9 cellular contexts compared by ENCODE assay signal in the genomic region with DNA sequence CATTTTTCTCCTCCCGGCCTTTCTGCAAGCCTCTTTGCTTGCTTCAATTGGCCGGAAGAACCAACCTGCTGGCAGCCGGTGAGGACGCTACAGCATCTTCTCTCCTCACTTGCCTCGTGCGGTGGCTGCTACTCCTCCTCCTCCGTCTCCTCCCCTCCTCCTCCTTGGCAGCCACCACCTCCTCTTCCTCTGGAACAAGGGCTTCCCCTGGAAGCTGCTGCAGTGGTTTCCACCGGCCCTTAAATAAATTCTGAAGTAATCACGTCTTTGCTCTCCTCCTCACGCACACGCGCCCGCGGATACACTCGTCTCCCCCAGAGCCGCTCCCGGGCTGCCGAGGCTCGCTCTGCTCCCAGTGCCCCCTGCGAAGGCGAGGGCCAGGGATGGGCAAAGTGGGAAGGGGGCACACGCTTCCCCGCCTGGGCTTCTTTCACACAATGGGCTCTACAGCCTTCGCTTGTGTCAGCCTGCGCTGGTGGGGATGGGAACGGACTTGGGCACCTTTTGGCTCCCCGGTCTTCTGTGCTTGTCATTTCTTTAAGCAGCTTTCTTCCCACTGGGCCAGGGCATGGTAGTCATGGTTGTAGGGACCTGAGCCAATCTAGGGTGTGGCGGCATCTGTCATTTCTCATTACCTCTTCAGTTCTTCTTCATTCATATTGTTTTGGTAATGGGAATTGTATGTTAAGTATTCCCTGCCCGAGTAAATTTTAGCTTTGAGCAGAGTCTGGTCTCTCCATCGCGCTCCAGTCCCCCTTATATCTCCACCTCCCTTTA. TPM values are rescaled to one million over a fixed set of nuclear protein-coding genes. Genes with fewer than 3 reads are reported as not detected.
DNase-seq lines count a peak whose midpoint lies in the region; ATAC-seq, FAIRE-seq and TF ChIP-seq lines count a peak whose summit lies in the region.
"Had no signal": no experiment of that assay in that cellular context is flagged by ENCODE, and none has a peak within 500 bp of the region (broad histone marks: within the 10 kb centered on the region; RNA-seq: fewer than 3 reads in every experiment).

PPFIA2 (minus strand) TSS at position 136 of the 777 bp plus-strand sequence.

- TF ChIP-seq EP300 in neural cell (conservative IDR thresholded peaks at IDR 0.05; ENCODE audit: poor library complexity, severe bottlenecking), result peak; percentile 37

- POLR2A ChIA-PET in CD8-positive, alpha-beta T cell (lab: Charles Lee), result no interaction called here

- H3K4me3 Mint-ChIP-seq in CD8-positive, alpha-beta T cell, result peak within 1 kb of the TSS; percentile 71

- H3K27ac ChIP-seq in CD8-positive, alpha-beta T cell (ENCODE audit: low read depth, low read length), result no peak within 1 kb of the TSS
- H3K27ac ChIP-seq in neural cell (ENCODE audit: low read length), result peak within 1 kb of the TSS; percentile 94

- intact Hi-C loops in CD8-positive, alpha-beta T cell (cut with DNase I, micrococcal nuclease), result no loop called here

- no peak for TF ChIP-seq CTCF in CD8-positive, alpha-beta T cell (IDR thresholded peaks at IDR 0.05)
- no peak for TF ChIP-seq CTCF in neural cell (IDR thresholded peaks at IDR 0.05; ENCODE audit: poor library complexity, severe bottlenecking)

- H3K27me3 Mint-ChIP-seq in CD8-positive, alpha-beta T cell (ENCODE audit: low read depth), result peaks cover 38% of the 10 kb centered on the region

- peak within 1 kb of the TSS; percentile 93 for H3K9ac ChIP-seq in neural cell (ENCODE audit: low read length)

- H3K27ac Mint-ChIP-seq in CD8-positive, alpha-beta T cell, result no peak within 1 kb of the TSS

- H3K4me2 ChIP-seq in neural cell (ENCODE audit: low read length), result peak within 1 kb of the TSS; percentile 68

- CTCF ChIA-PET in CD8-positive, alpha-beta T cell (lab: Charles Lee), result interaction anchor here (1.0 kb wide), 1 partner anchor 22 kb away, joined by 4 read pairs; no protein-coding TSS in a partner anchor

- H3K36me3 ChIP-seq in CD8-positive, alpha-beta T cell (ENCODE audit: insufficient read depth, low read length), result no peaks in the 10 kb centered on the region
- H3K36me3 ChIP-seq in neural cell (ENCODE audit: insufficient read depth, low read length), result no peaks in the 10 kb centered on the region

- peak within 1 kb of the TSS; percentile 41 for H3K4me3 ChIP-seq in CD8-positive, alpha-beta T cell (ENCODE audit: low read depth, low read length)
- H3K4me3 ChIP-seq in neural cell (ENCODE audit: low read length), result peak within 1 kb of the TSS; percentile 76

- ATAC-seq in CD8-positive, alpha-beta T cell, result peak; percentile 59
- no peak for ATAC-seq in HG03097 (IDR thresholded peaks at IDR 0.05; ENCODE audit: low FRiP score, unreplicated experiment)

- no peaks in the 10 kb centered on the region for H3K9me2 ChIP-seq in neural cell (ENCODE audit: insufficient read depth, low read length)

- peak in 2 of 7 experiments; percentile 6 to 26 for DNase-seq in CD8-positive, alpha-beta T cell
- DNase-seq in NCI-H1105 (lab: John Stamatoyannopoulos, UW) (peak; percentile 61), frontal cortex (ENCODE audit: low spot score in 2 of 2) (peak; percentile 8 to 27), NCI-H187 treated with DMSO at 0.1 percent for 48 hours (lab: John Stamatoyannopoulos, UW) (no peak), HT-29 (ENCODE audit: low spot score) (no peak)
- peak; percentile 35 to 38 for DNase-seq in activated T-cell treated with anti-CD3 and anti-CD28 coated beads, Interleukin-2, amount 50 U/mL, for 48 hours

- H3K27me3 ChIP-seq in CD8-positive, alpha-beta T cell (ENCODE audit: insufficient read depth, low read length), result peaks cover 11% of the 10 kb centered on the region
- H3K27me3 ChIP-seq in neural cell (ENCODE audit: insufficient read depth, low read depth, low read length), result peaks cover 3% of the 10 kb centered on the region

- H3K4me1 ChIP-seq in CD8-positive, alpha-beta T cell (ENCODE audit: insufficient read depth, low read length), result peaks cover 12% of the 10 kb centered on the region

- no peaks in the 10 kb centered on the region for H3K9me3 ChIP-seq in CD8-positive, alpha-beta T cell (ENCODE audit: low read length)
- H3K9me3 ChIP-seq in neural cell (ENCODE audit: low read length), result no peaks in the 10 kb centered on the region

- no peaks in the 10 kb centered on the region for H3K36me3 Mint-ChIP-seq in CD8-positive, alpha-beta T cell

- no peaks in the 10 kb centered on the region for H3K9me3 Mint-ChIP-seq in CD8-positive, alpha-beta T cell

- H3K79me2 ChIP-seq in neural cell (replicated peaks; ENCODE audit: insufficient read depth, low read length), result peaks cover 33% of the 10 kb centered on the region

- H2AFZ ChIP-seq in neural cell (ENCODE audit: low read depth, low read length), result peak within 1 kb of the TSS; percentile 76

- peaks cover 13% of the 10 kb centered on the region for H3K4me1 Mint-ChIP-seq in CD8-positive, alpha-beta T cell (ENCODE audit: low read depth)

- H3F3A ChIP-seq in neural cell (ENCODE audit: insufficient read depth, low read length, poor library complexity, severe bottlenecking), result peaks cover 3% of the 10 kb centered on the region

- peak; percentile 48 for TF ChIP-seq RAD21 in neural cell (conservative IDR thresholded peaks at IDR 0.05)

- no peaks in the 10 kb centered on the region for H4K20me1 ChIP-seq in neural cell (ENCODE audit: insufficient read depth)

- FAIRE-seq in frontal cortex (lab: Jason Lieb, UNC), result no peak
- FAIRE-seq: islet of Langerhans had no signal

TF ChIP-seq in neural cell, 6 proteins besides CTCF, POLR2A, EP300 and RAD21:
- TF ChIP-seq SMC3 (conservative IDR thresholded peaks at IDR 0.05; ENCODE audit: poor library complexity) (peak; percentile 52), MXI1 (conservative IDR thresholded peaks at IDR 0.05; ENCODE audit: poor library complexity, severe bottlenecking) (peak; percentile 56), REST (IDR thresholded peaks at IDR 0.05; ENCODE audit: borderline replicate concordance) (peak; percentile 89), TAF1 (IDR thresholded peaks at IDR 0.05; ENCODE audit: low read depth) (peak; percentile 82), POLR2AphosphoS5 (IDR thresholded peaks at IDR 0.05) (peak; percentile 84), EZH2 (IDR thresholded peaks at IDR 0.05; ENCODE audit: borderline replicate concordance, insufficient read depth, low read length, poor library complexity, severe bottlenecking) (no peak)

RNA-seq across cellular contexts. Expression of gene PPFIA2, which starts in this region (rescaled TPM):
- total RNA-seq in CD8-positive, alpha-beta T cell, result not detected
- total RNA-seq in frontal cortex, result 152 TPM
- 56.6 and 65.3 TPM in 2 replicates for polyA plus RNA-seq in neural cell
- 230 and 284 TPM in 2 replicates for polyA minus RNA-seq in neural cell
- not detected in 2 replicates for total RNA-seq in HT-29 (2014; rRNA removed; shearing (Covaris generic))

Comparison
In these comparisons a context has a peak if more than half of its experiments do, and no peak if none do; other contexts are left out.
1. RNA of gene PPFIA2 (total RNA-seq): 152 TPM in frontal cortex (single experiment); not detected in CD8-positive, alpha-beta T cell and not detected in HT-29; every median in the first group is over 100 times any median in the second.
2. Peak in ATAC-seq and H3K4me3 ChIP-seq in CD8-positive, alpha-beta T cell; RNA of the gene not detected or under 1 TPM.
3. DNase-seq: peak in NCI-H1105 (single experiment), activated T-cell treated with anti-CD3 and anti-CD28 coated beads, Interleukin-2, amount 50 U/mL, for 48 hours (2 of 2) and frontal cortex (2 of 2); none in NCI-H187 treated with DMSO at 0.1 percent for 48 hours (single experiment) and HT-29 (single experiment).